17 cellular contexts compared by ENCODE assay signal in the genomic region with DNA sequence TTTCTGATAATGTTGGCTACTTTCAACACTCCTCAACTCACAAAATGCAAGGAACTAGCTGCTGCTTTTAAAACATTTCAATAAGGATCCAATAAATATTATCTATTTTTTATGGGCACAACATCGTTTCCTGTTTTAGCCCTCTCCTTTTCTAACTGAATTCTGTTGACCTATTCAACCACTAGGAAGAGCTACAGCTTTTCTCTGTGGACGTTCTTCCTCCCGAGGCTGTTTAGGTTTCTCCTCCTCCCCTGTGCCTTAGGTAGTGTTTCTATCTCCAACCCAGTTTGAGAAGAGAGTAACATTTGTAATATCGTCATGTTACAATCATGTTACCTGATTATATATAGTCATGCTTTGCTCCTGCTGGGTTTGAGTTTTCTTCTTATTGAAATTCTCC.
DNase-seq lines count a peak whose midpoint lies in the region; ATAC-seq and TF ChIP-seq lines count a peak whose summit lies in the region.
"Had no signal": no experiment of that assay in that cellular context is flagged by ENCODE, and none has a peak within 500 bp of the region (broad histone marks: within the 10 kb centered on the region; RNA-seq: fewer than 3 reads in every experiment).

No MANE protein-coding gene starts in this region.

- no peak overlapping the region for H3K27ac ChIP-seq in CD8-positive, alpha-beta T cell (ENCODE audit: low read depth, low read length)
- no peak overlapping the region; the same call in 1 of the 2 replicates for H3K27ac ChIP-seq in SK-N-MC

- peak overlapping the region; percentile 43 for H3K27ac Mint-ChIP-seq in CD8-positive, alpha-beta T cell
- peak overlapping the region; percentile 9 for H3K27ac Mint-ChIP-seq in nephron progenitor cell
- H3K27ac Mint-ChIP-seq: T-helper 2 cell treated with Interferon-gamma antibody and Interleukin-4, amounts not matched to agents 5 μg/mL and 100 μg/mL, for 36 hours had no signal

- H3K36me3 Mint-ChIP-seq in CD8-positive, alpha-beta T cell, result peaks cover 86% of the 10 kb centered on the region
- peaks cover 43% of the 10 kb centered on the region for H3K36me3 Mint-ChIP-seq in nephron progenitor cell (ENCODE audit: low read depth)

- H3K4me1 ChIP-seq in CD8-positive, alpha-beta T cell (ENCODE audit: insufficient read depth, low read length), result peaks cover 12% of the 10 kb centered on the region

- no peak for DNase-seq in CD8-positive, alpha-beta T cell
- DNase-seq in SK-N-MC (ENCODE audit: low read depth, low spot score) (no peak), fibroblast of the aortic adventitia (ENCODE audit: low read depth) (peak; percentile 47), nephron progenitor cell (no peak), foreskin fibroblast (no peak)
- DNase-seq in activated effector memory CD4-positive, alpha-beta T cell treated with Interleukin-2 at 50 U/mL for 16 hours, result no peak
- DNase-seq: activated CD4-positive, alpha-beta T cell treated with anti-CD3 and anti-CD28 coated beads, Interleukin-2, amount 50 U/mL, for 4 hours; Calu3; GF-D8; head of caudate nucleus; mucosa of descending colon; NCI-H1048; NK-92 treated with Interleukin-12 subunit alpha and Interleukin-12 subunit beta, amount 100 ng/mL, for 24 hours had no signal

- no peaks in the 10 kb centered on the region for H3K27me3 ChIP-seq in CD8-positive, alpha-beta T cell (ENCODE audit: insufficient read depth, low read length)

- H3K4me1 Mint-ChIP-seq in CD8-positive, alpha-beta T cell (ENCODE audit: low read depth), result peaks cover 28% of the 10 kb centered on the region
- H3K4me1 Mint-ChIP-seq in nephron progenitor cell, result peaks cover 44% of the 10 kb centered on the region

- no peaks in the 10 kb centered on the region for H3K9me3 Mint-ChIP-seq in CD8-positive, alpha-beta T cell
- no peaks in the 10 kb centered on the region for H3K9me3 Mint-ChIP-seq in nephron progenitor cell
- H3K9me3 Mint-ChIP-seq: IgD-negative memory B cell; T-helper 2 cell treated with Interferon-gamma antibody and Interleukin-4, amounts not matched to agents 5 μg/mL and 100 μg/mL, for 36 hours had no signal

- no peaks in the 10 kb centered on the region for H3K27me3 Mint-ChIP-seq in CD8-positive, alpha-beta T cell (ENCODE audit: low read depth)
- H3K27me3 Mint-ChIP-seq in nephron progenitor cell (ENCODE audit: low read depth, poor library complexity), result no peaks in the 10 kb centered on the region
- H3K27me3 Mint-ChIP-seq: IgD-negative memory B cell had no signal

- intact Hi-C loops in CD8-positive, alpha-beta T cell (cut with DNase I, micrococcal nuclease), result no loop called here

- peak overlapping the region; percentile 1 for H3K9ac ChIP-seq in SK-N-MC (ENCODE audit: insufficient read length)

- H3K4me3 ChIP-seq in CD8-positive, alpha-beta T cell (ENCODE audit: low read depth, low read length), result no peak overlapping the region
- H3K4me3 ChIP-seq in SK-N-MC (no peak overlapping the region), fibroblast of the aortic adventitia (ENCODE audit: low read depth, low read length) (no peak overlapping the region), foreskin fibroblast (ENCODE audit: low read depth in 1 of 2, low read length in 2 of 2) (no peak overlapping the region)
- H3K4me3 ChIP-seq: mucosa of descending colon had no signal

- no peak overlapping the region for H3K4me3 Mint-ChIP-seq in CD8-positive, alpha-beta T cell
- no peak overlapping the region for H3K4me3 Mint-ChIP-seq in nephron progenitor cell
- H3K4me3 Mint-ChIP-seq: IgD-negative memory B cell; T-helper 2 cell treated with Interferon-gamma antibody and Interleukin-4, amounts not matched to agents 5 μg/mL and 100 μg/mL, for 36 hours had no signal

- H3K9me3 ChIP-seq in CD8-positive, alpha-beta T cell (ENCODE audit: low read length), result no peaks in the 10 kb centered on the region
- no peaks in the 10 kb centered on the region for H3K9me3 ChIP-seq in SK-N-MC (ENCODE audit: low read depth, low read length)
- H3K9me3 ChIP-seq: mucosa of descending colon had no signal

- CTCF ChIA-PET in CD8-positive, alpha-beta T cell (lab: Charles Lee), result interaction anchor here (1.9 to 2.4 kb wide), 2 partner anchors 21 to 679 kb away, joined by 5 to 8 read pairs; no protein-coding TSS in a partner anchor

- TF ChIP-seq CTCF in CD8-positive, alpha-beta T cell (IDR thresholded peaks at IDR 0.05), result no peak
- TF ChIP-seq CTCF in fibroblast of the aortic adventitia (IDR thresholded peaks at IDR 0.05; ENCODE audit: insufficient read depth, low read length) (peak; percentile 32), nephron progenitor cell (IDR thresholded peaks at IDR 0.05) (no peak), foreskin fibroblast (IDR thresholded peaks at IDR 0.05; ENCODE audit: low read depth, low read length) (no peak)

- peaks cover 10% of the 10 kb centered on the region for H3K36me3 ChIP-seq in CD8-positive, alpha-beta T cell (ENCODE audit: insufficient read depth, low read length)
- H3K36me3 ChIP-seq in SK-N-MC (ENCODE audit: insufficient read depth, low read length), result peaks cover 21% of the 10 kb centered on the region; the same call in 1 of the 2 replicates

- no peak for ATAC-seq in CD8-positive, alpha-beta T cell
- no peak for ATAC-seq in activated CD4-positive, CD25-positive, alpha-beta regulatory T cell treated with anti-CD3 and anti-CD28 coated beads, Interleukin-2, amount 50 U/mL, for 24 hours
- no peak for ATAC-seq in GM21619 (IDR thresholded peaks at IDR 0.05; ENCODE audit: unreplicated experiment)
- ATAC-seq: mucosa of descending colon had no signal

- POLR2A ChIA-PET in CD8-positive, alpha-beta T cell (lab: Charles Lee), result interaction anchor here (1.3 kb wide), 1 partner anchor 8 kb away, joined by 4 read pairs; no protein-coding TSS in a partner anchor
